ENCODE assay signal across 25 cellular contexts in genomic region chr21:45651921-45652320, GRCh38. TPM values are rescaled to one million over a fixed set of nuclear protein-coding genes. Genes with fewer than 3 reads are reported as not detected.
DNase-seq lines count a peak whose midpoint lies in the region; ATAC-seq and TF ChIP-seq lines count a peak whose summit lies in the region.
"Had no signal": no experiment of that assay in that cellular context is flagged by ENCODE, and none has a peak within 500 bp of the region (broad histone marks: within the 10 kb centered on the region; RNA-seq: fewer than 3 reads in every experiment).

No MANE protein-coding gene starts in this region.

- H3K9ac ChIP-seq in SK-N-SH, result no peak overlapping the region
- H3K9ac ChIP-seq in mesendoderm (ENCODE audit: low read length), result no peak overlapping the region
- H3K9ac ChIP-seq: BLaER1 had no signal

- peaks cover 12% of the 10 kb centered on the region for H4K20me1 ChIP-seq in SK-N-SH (ENCODE audit: insufficient read depth)

- no peak overlapping the region for H2AFZ ChIP-seq in SK-N-SH (ENCODE audit: low read depth)

- POLR2A ChIA-PET in SK-N-SH (lab: Yijun Ruan, JAX), result no interaction called here

- H2BK5ac ChIP-seq in mesendoderm (ENCODE audit: low read length), result no peak overlapping the region

- no peaks in the 10 kb centered on the region for H3K9me3 ChIP-seq in SK-N-SH
- H3K9me3 ChIP-seq: BE2C had no signal

- peaks cover 5% of the 10 kb centered on the region for H3F3A ChIP-seq in SK-N-SH (replicated peaks; ENCODE audit: insufficient read depth)

- H3K4me2 ChIP-seq in SK-N-SH, result no peak overlapping the region
- H3K4me2 ChIP-seq in mesendoderm (ENCODE audit: low read length), result no peak overlapping the region
- H3K4me2 ChIP-seq: BLaER1 had no signal

- H4K8ac ChIP-seq in mesendoderm (ENCODE audit: low read depth, low read length), result no peak overlapping the region

- 83% methylated on average over 2 of the region's 2 CpGs for WGBS in SK-N-SH (ENCODE audit: low lambda C conversion rate)
- WGBS in mesendoderm (ENCODE audit: extremely low coverage, insufficient coverage, low lambda C conversion rate), result no CpG with 5 or more reads among the region's 2 CpGs

- no peaks in the 10 kb centered on the region for H3K36me3 ChIP-seq in SK-N-SH (replicated peaks in 1 of 2; ENCODE audit: control insufficient read depth in 1 of 2, insufficient read depth in 2 of 2, low read length in 1 of 2)
- no peaks in the 10 kb centered on the region for H3K36me3 ChIP-seq in mesendoderm (ENCODE audit: control insufficient read depth, insufficient read depth, low read length)

- no peak overlapping the region for H3K18ac ChIP-seq in mesendoderm (ENCODE audit: low read length)

- no peak overlapping the region for H3K4ac ChIP-seq in mesendoderm (ENCODE audit: low read depth, low read length)

- H3K27ac ChIP-seq in SK-N-SH (ENCODE audit: low read depth in 2 of 2, low read length in 1 of 2) (no peak overlapping the region), mesendoderm (ENCODE audit: low read depth, low read length) (no peak overlapping the region)
- H3K27ac ChIP-seq: BLaER1 had no signal

- no peaks in the 10 kb centered on the region for H3K27me3 ChIP-seq in SK-N-SH (ENCODE audit: insufficient read depth)
- H3K27me3 ChIP-seq in mesendoderm (ENCODE audit: insufficient read depth, low read length, poor library complexity), result no peaks in the 10 kb centered on the region
- H3K27me3 ChIP-seq: BE2C, BLaER1 had no signal

- TF ChIP-seq RAD21 in SK-N-SH (IDR thresholded peaks at IDR 0.05; ENCODE audit: low read length), result no peak

- DNase-seq in SK-N-SH, result no peak
- DNase-seq in globus pallidus (ENCODE audit: low spot score), result peak; percentile 49
- DNase-seq in medulla oblongata (ENCODE audit: extremely low spot score), result peak; percentile 58
- DNase-seq in pons (ENCODE audit: low spot score), result peak; percentile 84
- DNase-seq in mesendoderm, result no peak
- DNase-seq in stimulated activated CD4-positive, alpha-beta T cell treated with anti-CD3 and anti-CD28 coated beads, Interleukin-4, amount 100 ng/mL, for 24 hours, result no peak
- no peak for DNase-seq in SKM-1 (lab: John Stamatoyannopoulos, UW; ENCODE audit: unreplicated experiment)
- DNase-seq: 8988T; ACHN; BE2C; C1 segment of cervical spinal cord; CD4-positive, alpha-beta memory T cell; CD4-positive, CD25-positive, alpha-beta regulatory T cell; CD8-positive, alpha-beta memory T cell; COR-L47; DMS 273 treated with DMSO at 0.1 percent for 48 hours; DMS153; DMS53; DMS79; DND-41; EL; GDM1 had no signal

- CTCF ChIA-PET in SK-N-SH (lab: Yijun Ruan, JAX), result no interaction called here

- ATAC-seq in SK-N-SH treated with all-trans-retinoic acid at 6 μM for 48 hours, result no peak
- ATAC-seq: GM12878 had no signal

- H3K79me2 ChIP-seq in SK-N-SH (ENCODE audit: insufficient read depth) (peaks cover 33% of the 10 kb centered on the region; the same call in 1 of the 2 replicates), mesendoderm (ENCODE audit: control insufficient read depth, insufficient read depth, low read length) (no peaks in the 10 kb centered on the region)

- no peaks in the 10 kb centered on the region for H3K9me2 ChIP-seq in SK-N-SH

- H3K23ac ChIP-seq in mesendoderm (ENCODE audit: low read length), result no peak overlapping the region

- no peak overlapping the region for H4K5ac ChIP-seq in mesendoderm (ENCODE audit: low read length)

- TF ChIP-seq CTCF in SK-N-SH (IDR thresholded peaks at IDR 0.05), result no peak

- H3K79me1 ChIP-seq in mesendoderm (ENCODE audit: low read length), result no peaks in the 10 kb centered on the region

- no peak for TF ChIP-seq EP300 in SK-N-SH (IDR thresholded peaks at IDR 0.05; ENCODE audit: borderline replicate concordance in 1 of 2, low read depth in 1 of 2, low read length in 1 of 2)

- H2BK120ac ChIP-seq in mesendoderm (ENCODE audit: low read depth, low read length), result no peak overlapping the region

- no peak overlapping the region for H2AK5ac ChIP-seq in mesendoderm (ENCODE audit: low read length)

- H3K4me1 ChIP-seq in SK-N-SH (ENCODE audit: control insufficient read depth in 1 of 2, insufficient read depth in 2 of 2, low read depth in 1 of 2, low read length in 1 of 2) (peaks cover 0 to 3% of the 10 kb centered on the region in 2 experiments; a peak in 2 of 4 replicates), mesendoderm (ENCODE audit: control insufficient read depth, low read depth, low read length) (no peaks in the 10 kb centered on the region)
- H3K4me1 ChIP-seq: BE2C, BLaER1 had no signal

- no peak overlapping the region for H2BK15ac ChIP-seq in mesendoderm (replicated peaks; ENCODE audit: low read depth)

- no peak overlapping the region for H3K56ac ChIP-seq in mesendoderm (ENCODE audit: low read length)

- H3K4me3 ChIP-seq in SK-N-SH (ENCODE audit: low read depth in 2 of 2, low read length in 1 of 2) (no peak overlapping the region), mesendoderm (ENCODE audit: low read length) (no peak overlapping the region)
- H3K4me3 ChIP-seq: BLaER1, GM12878 had no signal

TF ChIP-seq in SK-N-SH treated with all-trans-retinoic acid at 6 μM for 48 hours, 23 proteins besides CTCF, POLR2A, EP300 and RAD21:
- TF ChIP-seq ZFP3 (CRISPR knock-in tag; IDR thresholded peaks at IDR 0.05) (0 out of 2 replicates have a peak, but pooled peaks have one; percentile 30), TCF4 (CRISPR knock-in tag; IDR thresholded peaks at IDR 0.05; ENCODE audit: borderline replicate concordance) (no peak)

TF ChIP-seq in SK-N-SH, 30 proteins besides CTCF, POLR2A, EP300 and RAD21:
- TF ChIP-seq GABPA (IDR thresholded peaks at IDR 0.05; ENCODE audit: low read depth) (no peak), POLR2AphosphoS5 (IDR thresholded peaks at IDR 0.05; ENCODE audit: low read depth, low read length) (no peak), EZH2phosphoT487 (IDR thresholded peaks at IDR 0.05; ENCODE audit: borderline replicate concordance, low read depth) (no peak), PBX3 (IDR thresholded peaks at IDR 0.05) (no peak), NRF1 (IDR thresholded peaks at IDR 0.05; ENCODE audit: low read depth, low read length) (no peak), MAX (IDR thresholded peaks at IDR 0.05; ENCODE audit: low read depth) (no peak), IRF3 (IDR thresholded peaks at IDR 0.05; ENCODE audit: low read depth, low read length) (no peak), USF2 (IDR thresholded peaks at IDR 0.05; ENCODE audit: borderline replicate concordance, low read depth, low read length) (no peak), TEAD4 (IDR thresholded peaks at IDR 0.05; ENCODE audit: borderline replicate concordance, insufficient read depth) (no peak), NFIC (IDR thresholded peaks at IDR 0.05; ENCODE audit: borderline replicate concordance) (no peak), CHD2 (IDR thresholded peaks at IDR 0.05; ENCODE audit: low read length, partially characterized antibody) (no peak), USF1 (IDR thresholded peaks at IDR 0.05; ENCODE audit: borderline replicate concordance, low read depth) (no peak), FOXM1 (IDR thresholded peaks at IDR 0.05; ENCODE audit: low read depth) (no peak), RFX5 (IDR thresholded peaks at IDR 0.05; ENCODE audit: low read length) (no peak), RXRA (IDR thresholded peaks at IDR 0.05; ENCODE audit: borderline replicate concordance, low read depth) (no peak), SIN3A (IDR thresholded peaks at IDR 0.05; ENCODE audit: borderline replicate concordance, low read depth, low read length) (no peak), RCOR1 (IDR thresholded peaks at IDR 0.05; ENCODE audit: low read length) (no peak), YY1 (IDR thresholded peaks at IDR 0.05; ENCODE audit: low read depth) (no peak), FOXJ3 (CRISPR knock-in tag; IDR thresholded peaks at IDR 0.05) (no peak)

RNA-seq across cellular contexts. Expression of gene PCBP3, which starts 8.4 kb away (rescaled TPM):
- polyA plus RNA-seq in SK-N-SH (2012; rRNA removed), result 4.2 and 9.5 TPM in 2 replicates
- 5.8 and 7.4 TPM in 2 replicates for polyA plus RNA-seq in SK-N-SH (2012; cell fraction: cytosol; rRNA removed)
- 16.9 and 21.5 TPM in 2 replicates for polyA plus RNA-seq in SK-N-SH (2012; cell fraction: nucleus; rRNA removed)
- polyA plus RNA-seq in mesendoderm (2013, experiment 1 of 2), result 1.4 TPM
- polyA plus RNA-seq in mesendoderm (2013, experiment 2 of 2), result 1.7 TPM

Comparison
In these comparisons a context has a peak if more than half of its experiments do, and no peak if none do; other contexts are left out.
1. DNase-seq: peak in globus pallidus (single experiment), medulla oblongata (single experiment) and pons (single experiment); none in SK-N-SH (single experiment), mesendoderm (single experiment), stimulated activated CD4-positive, alpha-beta T cell treated with anti-CD3 and anti-CD28 coated beads, Interleukin-4, amount 100 ng/mL, for 24 hours (single experiment) and SKM-1 (single experiment).